Comparison of ENCODE assay signal across 15 cellular contexts in genomic region chr2:132256251-132256902, GRCh38.
"Had no signal": no experiment of that assay in that cellular context is flagged by ENCODE, and none has a peak within 500 bp of the region (broad histone marks: within the 10 kb centered on the region; RNA-seq: fewer than 3 reads in every experiment).

No MANE protein-coding gene starts in this region.

- H3K9ac ChIP-seq: parathyroid adenoma had no signal

- H3K4me1 ChIP-seq: left ventricle myocardium inferior, parathyroid adenoma had no signal

- H3K4me1 Mint-ChIP-seq: activated naive CD8-positive, alpha-beta T cell treated with anti-CD3 and anti-CD28 coated beads, Interleukin-2, amount 10 ng/mL, durations not matched to agents 7 days and 5 days; neural crest cell had no signal

- H3K27me3 Mint-ChIP-seq: type B pancreatic cell had no signal

- DNase-seq: activated CD4-positive, alpha-beta T cell treated with anti-CD3 and anti-CD28 coated beads, Interleukin-2, amount 50 U/mL, for 4 hours; activated CD4-positive, CD25-positive, alpha-beta regulatory T cell treated with anti-CD3 and anti-CD28 coated beads, Interleukin-2, amount 50 U/mL, for 72 hours; activated naive CD8-positive, alpha-beta T cell treated with anti-CD3 and anti-CD28 coated beads, Interleukin-2, amount 10 ng/mL, durations not matched to agents 7 days and 5 days; activated T-cell treated with anti-CD3 and anti-CD28 coated beads, Interleukin-2, amount 50 U/mL, for 4 hours; anterior cingulate cortex; effector CD4-positive, alpha-beta T cell; islet precursor cell; left ventricle myocardium inferior; small intestine; substantia nigra had no signal

- H3K36me3 ChIP-seq: gastroesophageal sphincter, left ventricle myocardium inferior had no signal

- ATAC-seq: activated T-cell treated with anti-CD3 and anti-CD28 coated beads, Interleukin-2, amount 50 U/mL, for 4 hours; gastroesophageal sphincter had no signal

- H3K79me2 ChIP-seq: parathyroid adenoma had no signal

- H3K9me3 ChIP-seq: left ventricle myocardium inferior had no signal

- H3K27ac Mint-ChIP-seq: activated naive CD8-positive, alpha-beta T cell treated with anti-CD3 and anti-CD28 coated beads, Interleukin-2, amount 10 ng/mL, durations not matched to agents 7 days and 5 days; T-helper 2 cell treated with Interferon-gamma antibody and Interleukin-4, amounts not matched to agents 5 μg/mL and 100 μg/mL, for 36 hours; type B pancreatic cell had no signal

- H3K4me3 Mint-ChIP-seq: activated naive CD8-positive, alpha-beta T cell treated with anti-CD3 and anti-CD28 coated beads, Interleukin-2, amount 10 ng/mL, durations not matched to agents 7 days and 5 days; activated T-cell treated with anti-CD3 and anti-CD28 coated beads, Interleukin-2, amount 50 U/mL, for 4 hours; neural crest cell; T-helper 2 cell treated with Interferon-gamma antibody and Interleukin-4, amounts not matched to agents 5 μg/mL and 100 μg/mL, for 36 hours; type B pancreatic cell had no signal

- H3K27ac ChIP-seq: gastroesophageal sphincter, left ventricle myocardium inferior, parathyroid adenoma had no signal

- H2AFZ ChIP-seq: parathyroid adenoma had no signal
